Comparison of ENCODE assay signal across 1 cellular context in genomic region chr4:625631-626031, GRCh38.
TF ChIP-seq lines count a peak whose summit lies in the region.

No MANE protein-coding gene starts in this region.

TF ChIP-seq in H1, 55 proteins besides CTCF, POLR2A, EP300 and RAD21:
- TF ChIP-seq USF2 (IDR thresholded peaks at IDR 0.05; ENCODE audit: low read length) (no peak), JUND (IDR thresholded peaks at IDR 0.05; ENCODE audit: low read length) (no peak), E2F6 (IDR thresholded peaks at IDR 0.05) (0 out of 2 replicates have a peak, but pooled peaks have one; percentile 6), CEBPB (IDR thresholded peaks at IDR 0.05; ENCODE audit: low read depth, low read length) (no peak)
